ENCODE assay signal across 16 cellular contexts in the genomic region with DNA sequence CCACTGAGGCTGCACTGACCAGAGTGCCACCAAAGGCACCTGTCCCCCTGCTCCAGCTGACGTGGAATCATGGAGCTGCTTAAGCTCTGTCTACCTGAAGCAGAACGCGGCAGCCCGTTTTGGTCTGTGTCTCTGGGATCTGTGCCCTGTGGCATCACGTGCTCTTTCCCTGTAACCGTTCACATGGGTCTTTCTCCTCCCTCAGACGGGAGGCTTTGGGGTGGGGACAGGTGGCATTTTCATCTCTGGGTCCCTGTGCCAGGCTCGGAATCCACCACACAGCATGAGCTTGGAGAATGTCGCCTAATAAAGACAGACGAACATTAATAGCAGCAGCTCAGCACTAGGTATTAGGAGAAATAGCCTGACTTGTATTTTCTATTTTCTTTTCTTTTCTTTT. TPM values are rescaled to one million over a fixed set of nuclear protein-coding genes. Genes with fewer than 3 reads are reported as not detected.
A peak's percentile ranks its signal among the peaks of the same experiment; 100 is the strongest.
DNase-seq lines count a peak whose midpoint lies in the region; ATAC-seq and TF ChIP-seq lines count a peak whose summit lies in the region.
"Had no signal": no experiment of that assay in that cellular context is flagged by ENCODE, and none has a peak within 500 bp of the region (broad histone marks: within the 10 kb centered on the region; RNA-seq: fewer than 3 reads in every experiment).

No MANE protein-coding gene starts in this region.

- TF ChIP-seq POLR2A in IMR-90 (IDR thresholded peaks at IDR 0.05; ENCODE audit: low read depth, low read length): no peak

- H3K4ac ChIP-seq in IMR-90 (ENCODE audit: low read depth, low read length): no peak overlapping the region

- no peak overlapping the region for H2BK15ac ChIP-seq in IMR-90 (ENCODE audit: low read depth, low read length)

- no peak overlapping the region for H3K56ac ChIP-seq in IMR-90 (ENCODE audit: extremely low read depth, insufficient read depth, low read length)

- CTCF ChIA-PET in IMR-90 (lab: Yijun Ruan, JAX): no interaction called here

- H4K20me1 ChIP-seq in IMR-90 (ENCODE audit: insufficient read depth, low read length): peaks cover 3% of the 10 kb centered on the region; the same call in 1 of the 2 replicates

- no peak overlapping the region for H2AK9ac ChIP-seq in IMR-90 (replicated peaks; ENCODE audit: low read depth, low read length, poor library complexity)

- intact Hi-C loops in IMR-90 (cut with micrococcal nuclease): no loop called here

- no peak overlapping the region for H4K8ac ChIP-seq in IMR-90 (ENCODE audit: low read depth in 2 of 2, low read length in 2 of 2)

- no peak overlapping the region for H3K18ac ChIP-seq in IMR-90 (ENCODE audit: low read depth, low read length)

- no peak for TF ChIP-seq CTCF in IMR-90 (conservative IDR thresholded peaks at IDR 0.05; ENCODE audit: low read depth, low read length)
- no peak for TF ChIP-seq CTCF in osteocyte (IDR thresholded peaks at IDR 0.05)

- in situ Hi-C loops in IMR-90 (cut with MboI; ENCODE audit: low sequenced_read_pairs): no loop called here

- no peak overlapping the region for H4K5ac ChIP-seq in IMR-90 (ENCODE audit: low read depth, low read length)

- H3K27me3 ChIP-seq in IMR-90 (ENCODE audit: control insufficient read depth, insufficient read depth, low read length): peaks cover 22% of the 10 kb centered on the region; the same call in 1 of the 2 replicates
- H3K27me3 ChIP-seq: body of pancreas had no signal

- BruUV-seq in IMR-90 (replicated peaks; lab: Mats Ljungman, UMichigan): no TSS peak

- peaks cover 5% of the 10 kb centered on the region for H3K36me3 Mint-ChIP-seq in activated T-cell treated with anti-CD3 and anti-CD28 coated beads, Interleukin-2, amount 50 U/mL, for 24 hours (ENCODE audit: low read depth)
- peaks cover 12% of the 10 kb centered on the region for H3K36me3 Mint-ChIP-seq in effector memory CD8-positive, alpha-beta T cell (ENCODE audit: insufficient read depth)
- H3K36me3 Mint-ChIP-seq in osteocyte (ENCODE audit: unreplicated experiment): no peaks in the 10 kb centered on the region

- H3K36me3 ChIP-seq in IMR-90 (ENCODE audit: control insufficient read depth, insufficient read depth, low read length): no peaks in the 10 kb centered on the region
- H3K36me3 ChIP-seq: gastrocnemius medialis had no signal

- H2BK5ac ChIP-seq in IMR-90 (ENCODE audit: low read depth, low read length, poor library complexity, severe bottlenecking): no peak overlapping the region

- H3K4me3 Mint-ChIP-seq in activated T-cell treated with anti-CD3 and anti-CD28 coated beads, Interleukin-2, amount 50 U/mL, for 24 hours: peak overlapping the region; percentile 51
- H3K4me3 Mint-ChIP-seq in effector memory CD8-positive, alpha-beta T cell: peak overlapping the region; percentile 53 to 82
- peak overlapping the region; percentile 22 for H3K4me3 Mint-ChIP-seq in osteocyte (ENCODE audit: unreplicated experiment)

- ATAC-seq in IMR-90 (ENCODE audit: low read depth) (no peak), GM21717 (IDR thresholded peaks at IDR 0.05; ENCODE audit: unreplicated experiment) (no peak)
- ATAC-seq in effector memory CD8-positive, alpha-beta T cell (replicated peaks): no peak
- ATAC-seq: body of pancreas, gastrocnemius medialis, PC-3, T-helper 17 cell had no signal

- H3K9me1 ChIP-seq in IMR-90 (ENCODE audit: insufficient read depth, low read length): no peaks in the 10 kb centered on the region

- H3K4me1 Mint-ChIP-seq in activated T-cell treated with anti-CD3 and anti-CD28 coated beads, Interleukin-2, amount 50 U/mL, for 24 hours (ENCODE audit: low read depth): peaks cover 8% of the 10 kb centered on the region
- H3K4me1 Mint-ChIP-seq in effector memory CD8-positive, alpha-beta T cell (ENCODE audit: low read depth in 2 of 2): peaks cover 10 to 11% of the 10 kb centered on the region in 2 donors
- peaks cover 6% of the 10 kb centered on the region for H3K4me1 Mint-ChIP-seq in osteocyte (ENCODE audit: unreplicated experiment)

- no peaks in the 10 kb centered on the region for H3K9me3 Mint-ChIP-seq in activated T-cell treated with anti-CD3 and anti-CD28 coated beads, Interleukin-2, amount 50 U/mL, for 24 hours
- H3K9me3 Mint-ChIP-seq in effector memory CD8-positive, alpha-beta T cell: no peaks in the 10 kb centered on the region
- H3K9me3 Mint-ChIP-seq in osteocyte (ENCODE audit: unreplicated experiment): no peaks in the 10 kb centered on the region

- no peak overlapping the region for H3K14ac ChIP-seq in IMR-90 (replicated peaks; ENCODE audit: low read depth, low read length)

- no peak overlapping the region for H3K4me3 ChIP-seq in IMR-90 (ENCODE audit: insufficient read depth, low read depth, low read length)
- H3K4me3 ChIP-seq: body of pancreas, gastrocnemius medialis had no signal

- no peak overlapping the region for H2BK20ac ChIP-seq in IMR-90 (ENCODE audit: low read depth, low read length)

- POLR2A ChIA-PET in IMR-90 (lab: Charles Lee; ENCODE audit: unreplicated experiment): no interaction called here

- H3K9ac ChIP-seq in IMR-90 (ENCODE audit: low read depth, low read length): no peak overlapping the region

- H3K79me1 ChIP-seq in IMR-90 (ENCODE audit: low read depth in 1 of 2, low read length in 2 of 2): no peaks in the 10 kb centered on the region; a peak in 1 of 4 replicates

- H3K23ac ChIP-seq in IMR-90 (ENCODE audit: low read depth, low read length): no peak overlapping the region

- no peaks in the 10 kb centered on the region; the same call in 1 of the 2 replicates for H3K4me1 ChIP-seq in IMR-90 (ENCODE audit: control insufficient read depth, insufficient read depth, low read length)

- H3K27ac ChIP-seq in IMR-90 (ENCODE audit: insufficient read depth, low read length): no peak overlapping the region
- H3K27ac ChIP-seq: body of pancreas, gastrocnemius medialis had no signal

- no peak for TF ChIP-seq RAD21 in IMR-90 (IDR thresholded peaks at IDR 0.05; ENCODE audit: low read length)

- dilution Hi-C loops in IMR-90 (cut with HindIII; ENCODE audit: low sequenced_read_pairs, unreplicated experiment): no loop called here

- no peaks in the 10 kb centered on the region for H3K9me3 ChIP-seq in IMR-90 (ENCODE audit: control insufficient read depth, insufficient read depth, low read length)
- H3K9me3 ChIP-seq: body of pancreas, gastrocnemius medialis had no signal

- no peak overlapping the region for H2BK120ac ChIP-seq in IMR-90 (ENCODE audit: low read depth, low read length)

- H2AFZ ChIP-seq in IMR-90 (replicated peaks; ENCODE audit: low read length, poor library complexity): peak overlapping the region; percentile 51

- DNase-seq in activated T-cell treated with anti-CD3 and anti-CD28 coated beads, Interleukin-2, amount 50 U/mL, for 24 hours: no peak
- DNase-seq in activated T-cell treated with anti-CD3 and anti-CD28 coated beads, Interleukin-2, amount 50 U/mL, for 48 hours: no peak
- no peak for DNase-seq in IMR-90
- no peak for DNase-seq in effector memory CD8-positive, alpha-beta T cell
- DNase-seq in osteocyte (ENCODE audit: extremely low spot score, unreplicated experiment): no peak
- DNase-seq in DMS 273 (lab: John Stamatoyannopoulos, UW; ENCODE audit: unreplicated experiment): no peak
- no peak for DNase-seq in COR-L47 (lab: John Stamatoyannopoulos, UW)
- DNase-seq: gastrocnemius medialis, NCI-H226, occipital lobe, PC-3, T-helper 17 cell had no signal

- 100% methylated on average over 1 of the region's 10 CpGs; no CpG with 5 or more reads in 1 of the 2 experiments for WGBS in IMR-90 (ENCODE audit: extremely low coverage in 2 of 2, insufficient read length in 1 of 2), 2 experiments

- no peak overlapping the region for H4K91ac ChIP-seq in IMR-90 (ENCODE audit: insufficient read depth, low read depth, low read length)

- no peak overlapping the region for H3K4me2 ChIP-seq in IMR-90 (ENCODE audit: low read depth, low read length)

- H3K27me3 Mint-ChIP-seq in activated T-cell treated with anti-CD3 and anti-CD28 coated beads, Interleukin-2, amount 50 U/mL, for 24 hours: peaks cover 9% of the 10 kb centered on the region
- H3K27me3 Mint-ChIP-seq in effector memory CD8-positive, alpha-beta T cell: no peaks in the 10 kb centered on the region
- H3K27me3 Mint-ChIP-seq in osteocyte (ENCODE audit: unreplicated experiment): peaks cover 3% of the 10 kb centered on the region

- no peak overlapping the region for H2AK5ac ChIP-seq in IMR-90 (ENCODE audit: low read depth, low read length)

- no peak overlapping the region for H3K27ac Mint-ChIP-seq in activated T-cell treated with anti-CD3 and anti-CD28 coated beads, Interleukin-2, amount 50 U/mL, for 24 hours
- no peak overlapping the region for H3K27ac Mint-ChIP-seq in effector memory CD8-positive, alpha-beta T cell
- no peak overlapping the region for H3K27ac Mint-ChIP-seq in osteocyte (ENCODE audit: unreplicated experiment)
- H3K27ac Mint-ChIP-seq: T-helper 17 cell had no signal

TF ChIP-seq in IMR-90, 13 proteins besides CTCF, POLR2A, EP300 and RAD21 (continues in another document):
- TF ChIP-seq MXI1 (IDR thresholded peaks at IDR 0.05; ENCODE audit: borderline replicate concordance, low read depth, low read length) (no peak), CHD1 (IDR thresholded peaks at IDR 0.05; ENCODE audit: low read depth, low read length) (no peak), MAFK (IDR thresholded peaks at IDR 0.05; ENCODE audit: low read depth, low read length) (no peak), FOS (IDR thresholded peaks at IDR 0.05; ENCODE audit: low read depth, low read length) (no peak), CEBPB (IDR thresholded peaks at IDR 0.05; ENCODE audit: low read depth, low read length) (no peak), NFE2L2 (IDR thresholded peaks at IDR 0.05; ENCODE audit: low read depth, low read length) (no peak), BHLHE40 (IDR thresholded peaks at IDR 0.05; ENCODE audit: low read depth, low read length) (no peak)

RNA-seq across cellular contexts. Expression of a gene that starts 1.6 kb away (rescaled TPM):
- 1.4 and 2.2 TPM in 2 replicates for total RNA-seq in IMR-90 (2012; rRNA removed)
- polyA plus RNA-seq in IMR-90 (2012; rRNA removed): 1.9 and 2.0 TPM in 2 replicates
- polyA plus RNA-seq in IMR-90 (2012; cell fraction: cytosol; rRNA removed): 1.3 and 2.4 TPM in 2 replicates
- polyA plus RNA-seq in IMR-90 (2012; cell fraction: nucleus; rRNA removed; ENCODE audit: low replicate concordance): 2.9 and 5.6 TPM in 2 replicates
- total RNA-seq in osteocyte: 5.8 and 7.0 TPM in 2 replicates

RNA-seq across cellular contexts. Expression of a gene that starts 19.3 kb away (rescaled TPM):
- total RNA-seq in IMR-90 (2012; rRNA removed): 3.9 and 6.4 TPM in 2 replicates
- 7.3 and 7.8 TPM in 2 replicates for polyA plus RNA-seq in IMR-90 (2012; rRNA removed)
- 4.9 and 5.4 TPM in 2 replicates for polyA plus RNA-seq in IMR-90 (2012; cell fraction: cytosol; rRNA removed)
- polyA plus RNA-seq in IMR-90 (2012; cell fraction: nucleus; rRNA removed; ENCODE audit: low replicate concordance): 18.9 and 24.1 TPM in 2 replicates
- 11.2 and 11.4 TPM in 2 replicates for total RNA-seq in osteocyte

RNA-seq across cellular contexts. Expression of a gene that starts 26.9 kb away (rescaled TPM):
- total RNA-seq in IMR-90 (2012; rRNA removed): not detected in 2 replicates
- polyA plus RNA-seq in IMR-90 (2012; rRNA removed): not detected in 2 replicates
- polyA plus RNA-seq in IMR-90 (2012; cell fraction: cytosol; rRNA removed): 0.03 TPM in 2 replicates
- polyA plus RNA-seq in IMR-90 (2012; cell fraction: nucleus; rRNA removed; ENCODE audit: low replicate concordance): 0.13 and 0.48 TPM in 2 replicates
- total RNA-seq in osteocyte: not detected in 2 replicates
- total RNA-seq: body of pancreas, Daoy, gastrocnemius medialis, M059J, occipital lobe, PC-3, T-helper 17 cell had no signal
